In the genomic region with DNA sequence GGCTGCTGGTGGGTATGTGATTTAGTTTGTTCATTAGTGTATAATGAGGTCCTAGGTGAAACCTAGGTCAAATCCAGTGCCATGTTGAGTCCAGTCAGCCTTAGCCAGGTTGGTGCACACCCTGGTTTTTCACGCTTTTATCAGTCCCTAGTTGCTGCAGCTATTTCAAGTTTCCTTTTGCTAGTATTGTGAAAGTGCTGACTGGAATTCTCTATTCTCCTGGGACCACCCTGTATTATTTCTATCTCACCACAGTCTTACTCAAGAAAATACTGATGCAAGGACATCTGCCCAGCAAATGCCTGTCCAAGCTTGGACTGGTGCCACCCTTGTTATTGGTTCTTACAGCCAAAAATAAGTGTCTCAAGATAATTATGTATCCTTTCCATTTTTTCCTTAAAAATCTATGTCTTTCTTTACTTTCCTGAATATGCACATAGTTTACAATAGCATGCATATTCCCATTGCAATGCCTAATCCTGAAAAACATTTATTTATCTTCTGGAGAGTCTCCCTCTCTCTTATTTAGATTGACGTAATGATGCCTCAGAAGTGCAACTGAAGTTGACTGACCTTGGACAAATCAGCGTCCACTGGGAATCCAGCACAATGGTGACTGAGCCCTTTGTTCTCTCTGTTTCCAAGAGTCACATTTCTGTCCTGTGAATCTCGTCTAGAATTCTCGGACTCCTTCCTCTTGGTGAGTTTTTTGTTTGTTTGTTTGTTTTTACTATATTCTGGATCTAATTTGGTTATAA, we compare ENCODE assay signal across 29 cellular contexts.
A peak's percentile ranks its signal among the peaks of the same experiment; 100 is the strongest.
DNase-seq lines count a peak whose midpoint lies in the region; ATAC-seq, FAIRE-seq and TF ChIP-seq lines count a peak whose summit lies in the region.
"Had no signal": no experiment of that assay in that cellular context is flagged by ENCODE, and none has a peak within 500 bp of the region (broad histone marks: within the 10 kb centered on the region; RNA-seq: fewer than 3 reads in every experiment).

No MANE protein-coding gene starts in this region.

- CTCF ChIA-PET in CD4-positive, alpha-beta T cell (lab: Charles Lee), result no interaction called here

- H3K27ac ChIP-seq in CD4-positive, alpha-beta T cell (ENCODE audit: low read depth, low read length), result no peak overlapping the region
- H3K27ac ChIP-seq in lower lobe of right lung, result no peak overlapping the region
- H3K27ac ChIP-seq: body of pancreas, colonic mucosa, ovary had no signal

- peaks cover 5% of the 10 kb centered on the region for H3K9me3 ChIP-seq in CD4-positive, alpha-beta T cell (ENCODE audit: control insufficient read depth, low read length)
- no peaks in the 10 kb centered on the region for H3K9me3 ChIP-seq in lower lobe of right lung
- H3K9me3 ChIP-seq: body of pancreas, colonic mucosa, ovary had no signal

- no peak for TF ChIP-seq POLR2A in H54 (IDR thresholded peaks at IDR 0.05; ENCODE audit: low read depth, low read length)

- H3K36me3 Mint-ChIP-seq in CD4-positive, alpha-beta T cell (ENCODE audit: low read depth), result no peaks in the 10 kb centered on the region
- H3K36me3 Mint-ChIP-seq: activated naive CD8-positive, alpha-beta T cell; CD8-positive, alpha-beta memory T cell; naive thymus-derived CD4-positive, alpha-beta T cell had no signal

- POLR2A ChIA-PET in CD4-positive, alpha-beta T cell (lab: Charles Lee), result no interaction called here

- FAIRE-seq in H54 (lab: Jason Lieb, UNC), result peak; percentile 93
- FAIRE-seq: endothelial cell of umbilical vein had no signal

- H3K9me3 Mint-ChIP-seq in CD4-positive, alpha-beta T cell, result peaks cover 16% of the 10 kb centered on the region

- no peak for TF ChIP-seq CTCF in CD4-positive, alpha-beta T cell (IDR thresholded peaks at IDR 0.05)
- TF ChIP-seq CTCF in lower lobe of right lung (IDR thresholded peaks at IDR 0.05), result no peak

- peak in 1 of 2 donors; percentile 71 for ATAC-seq in left cardiac atrium
- peak; percentile 97 for ATAC-seq in sciatic nerve
- ATAC-seq in CD4-positive, alpha-beta T cell (ENCODE audit: poor library complexity), result no peak
- ATAC-seq in lower lobe of right lung, result no peak
- ATAC-seq: activated T-helper 17 cell treated with anti-CD3 and anti-CD28 coated beads, Interleukin-2, amount 50 U/mL, for 72 hours; body of pancreas; naive thymus-derived CD4-positive, alpha-beta T cell had no signal

- no peak overlapping the region for H3K4me3 ChIP-seq in lower lobe of right lung
- H3K4me3 ChIP-seq: body of pancreas, colonic mucosa, ovary had no signal

- intact Hi-C loops in left cardiac atrium (cut with DNase I) (no loop called here), sciatic nerve (cut with DNase I) (no loop called here), lower lobe of right lung (cut with DNase I) (no loop called here)
- intact Hi-C loops in CD4-positive, alpha-beta T cell (cut with DNase I, micrococcal nuclease), result no loop called here

- H3K27ac Mint-ChIP-seq in CD4-positive, alpha-beta T cell, result no peak overlapping the region
- H3K27ac Mint-ChIP-seq: activated CD4-positive, alpha-beta T cell treated with anti-CD3 and anti-CD28 coated beads, Interleukin-2, amount 10 ng/mL, durations not matched to agents 7 days and 5 days; activated naive CD8-positive, alpha-beta T cell; activated T-helper 17 cell treated with anti-CD3 and anti-CD28 coated beads, Interleukin-2, amount 50 U/mL, for 72 hours; CD8-positive, alpha-beta memory T cell; naive thymus-derived CD4-positive, alpha-beta T cell; T-helper 1 cell treated with Interleukin-12 subunit alpha and Interleukin-12 subunit beta and Interleukin-4 antibody, amounts not matched to agents 30 μg/mL and 1 μg/mL, for 36 hours had no signal

- H3K27me3 Mint-ChIP-seq in CD4-positive, alpha-beta T cell, result no peaks in the 10 kb centered on the region
- H3K27me3 Mint-ChIP-seq: activated CD4-positive, alpha-beta T cell treated with anti-CD3 and anti-CD28 coated beads, Interleukin-2, amount 10 ng/mL, durations not matched to agents 7 days and 5 days; activated naive CD8-positive, alpha-beta T cell; activated T-helper 17 cell treated with anti-CD3 and anti-CD28 coated beads, Interleukin-2, amount 50 U/mL, for 72 hours; CD8-positive, alpha-beta memory T cell; naive thymus-derived CD4-positive, alpha-beta T cell had no signal

- no peak overlapping the region for H3K4me3 Mint-ChIP-seq in CD4-positive, alpha-beta T cell
- H3K4me3 Mint-ChIP-seq: activated CD4-positive, alpha-beta T cell treated with anti-CD3 and anti-CD28 coated beads, Interleukin-2, amount 10 ng/mL, durations not matched to agents 7 days and 5 days; activated naive CD8-positive, alpha-beta T cell; activated T-helper 17 cell treated with anti-CD3 and anti-CD28 coated beads, Interleukin-2, amount 50 U/mL, for 72 hours; CD8-positive, alpha-beta memory T cell; naive thymus-derived CD4-positive, alpha-beta T cell; T-helper 1 cell treated with Interleukin-12 subunit alpha and Interleukin-12 subunit beta and Interleukin-4 antibody, amounts not matched to agents 30 μg/mL and 1 μg/mL, for 36 hours had no signal

- H3K4me1 Mint-ChIP-seq in CD4-positive, alpha-beta T cell (ENCODE audit: low read depth), result no peaks in the 10 kb centered on the region
- H3K4me1 Mint-ChIP-seq: activated CD4-positive, alpha-beta T cell treated with anti-CD3 and anti-CD28 coated beads, Interleukin-2, amount 10 ng/mL, durations not matched to agents 7 days and 5 days; activated T-helper 17 cell treated with anti-CD3 and anti-CD28 coated beads, Interleukin-2, amount 50 U/mL, for 72 hours; CD8-positive, alpha-beta memory T cell; naive thymus-derived CD4-positive, alpha-beta T cell had no signal

- in situ Hi-C loops in SK-MEL-5 (cut with HindIII; ENCODE audit: low pct_unique_long_range_greater_than_20kb, low sequenced_read_pairs), result no loop called here

- no peaks in the 10 kb centered on the region for H3K4me1 ChIP-seq in lower lobe of right lung
- H3K4me1 ChIP-seq: body of pancreas, colonic mucosa had no signal

- no peaks in the 10 kb centered on the region for H3K36me3 ChIP-seq in lower lobe of right lung
- H3K36me3 ChIP-seq: colonic mucosa, ovary had no signal

- peak; percentile 2 for DNase-seq in H54 (ENCODE audit: insufficient read length, low spot score)
- peak; percentile 98 for DNase-seq in SK-MEL-5 (ENCODE audit: low read depth, low spot score)
- peak; percentile 34 for DNase-seq in left cardiac atrium
- peak; percentile 76 for DNase-seq in sciatic nerve (ENCODE audit: low spot score)
- DNase-seq in inferior parietal cortex (ENCODE audit: extremely low spot score), result no peak
- DNase-seq in CD4-positive, alpha-beta T cell, result no peak
- no peak for DNase-seq in lower lobe of right lung
- no peak for DNase-seq in DMS153 (lab: John Stamatoyannopoulos, UW)
- DNase-seq: activated CD4-positive, alpha-beta T cell treated with anti-CD3 and anti-CD28 coated beads, Interleukin-2, amount 10 ng/mL, durations not matched to agents 7 days and 5 days; CD8-positive, alpha-beta memory T cell; colonic mucosa; foreskin fibroblast; islet precursor cell; mesendoderm; naive thymus-derived CD4-positive, alpha-beta T cell; NCI-H1417 treated with DMSO at 0.1 percent for 48 hours; NCI-H2171 treated with DMSO at 0.1 percent for 48 hours; NCI-H748 treated with DMSO at 0.1 percent for 48 hours; OCI-M1; ovary; SIG-M5; stimulated activated CD4-positive, alpha-beta T cell treated with anti-CD3 and anti-CD28 coated beads, Interleukin-1b, Interleukin-23, amount 100 ng/mL, for 48 hours; stimulated activated naive CD4-positive, alpha-beta T cell treated with Interleukin-2 at 50 U/mL for 16 hours; trophoblast cell had no signal

- no peaks in the 10 kb centered on the region for H3K27me3 ChIP-seq in CD4-positive, alpha-beta T cell (ENCODE audit: control insufficient read depth, insufficient read depth, low read length)
- no peaks in the 10 kb centered on the region for H3K27me3 ChIP-seq in lower lobe of right lung (ENCODE audit: low read depth)
- H3K27me3 ChIP-seq: body of pancreas, colonic mucosa, ovary had no signal

Comparison
In these comparisons a context has a peak if more than half of its experiments do, and no peak if none do; other contexts are left out.
1. DNase-seq: peak in H54 (single experiment), SK-MEL-5 (single experiment), left cardiac atrium (single experiment) and sciatic nerve (single experiment); none in inferior parietal cortex (single experiment), CD4-positive, alpha-beta T cell (0 of 10), lower lobe of right lung (single experiment) and DMS153 (single experiment).